In the genomic region with DNA sequence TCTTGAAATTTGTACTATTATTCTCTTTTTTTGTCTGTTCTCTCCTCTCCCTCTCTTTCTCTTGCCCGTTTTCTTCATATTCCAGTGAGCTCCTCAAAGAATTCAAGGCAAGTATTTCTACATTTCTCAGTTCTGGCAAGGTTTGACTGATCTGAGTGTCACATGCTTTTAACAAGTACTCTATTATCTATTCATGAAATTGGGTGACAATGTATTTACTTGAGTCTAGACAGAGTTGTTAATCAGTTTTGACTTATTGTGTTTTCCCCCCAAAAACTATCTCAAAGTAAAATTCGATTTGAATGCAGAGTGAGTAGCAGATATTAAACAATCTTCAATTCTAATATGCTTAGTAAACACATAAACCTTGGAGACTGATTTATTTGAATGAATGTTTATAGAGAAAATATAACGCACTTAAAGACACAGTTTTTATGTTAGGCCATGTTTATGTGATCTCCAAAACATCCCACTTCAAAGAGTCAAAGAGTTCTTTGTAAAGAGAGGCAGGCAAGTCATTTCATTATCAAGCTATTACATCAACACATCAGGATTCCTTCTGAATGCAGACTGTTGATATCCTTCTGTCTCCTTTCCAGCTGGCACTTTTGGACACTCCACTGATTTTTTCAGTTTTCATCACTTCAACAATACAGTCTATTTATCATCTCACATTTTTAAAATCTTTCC, we compare ENCODE assay signal across 21 cellular contexts.
"Had no signal": no experiment of that assay in that cellular context is flagged by ENCODE, and none has a peak within 500 bp of the region (broad histone marks: within the 10 kb centered on the region; RNA-seq: fewer than 3 reads in every experiment).

No MANE protein-coding gene starts in this region.

- DNase-seq: activated CD4-positive, alpha-beta memory T cell treated with anti-CD3 and anti-CD28 coated beads for 36 hours; activated CD4-positive, alpha-beta T cell treated with anti-CD3 and anti-CD28 coated beads for 48 hours; activated effector memory CD4-positive, alpha-beta T cell treated with Interleukin-2 at 50 U/mL for 16 hours; activated naive CD4-positive, alpha-beta T cell treated with anti-CD3 and anti-CD28 coated beads for 36 hours; activated naive CD8-positive, alpha-beta T cell treated with anti-CD3 and anti-CD28 coated beads, Interleukin-2, amount 10 ng/mL, durations not matched to agents 7 days and 5 days; activated T-cell treated with anti-CD3 and anti-CD28 coated beads, Interleukin-2, amount 50 U/mL, for 72 hours; amniotic stem cell; colonic mucosa; dorsolateral prefrontal cortex; esophagus squamous epithelium; kidney; lower lobe of right lung; pancreas; right lobe of liver; stomach; T-helper 17 cell; transverse colon had no signal

- H3K4me3 Mint-ChIP-seq: activated CD4-positive, alpha-beta memory T cell treated with anti-CD3 and anti-CD28 coated beads for 36 hours; activated naive CD4-positive, alpha-beta T cell treated with anti-CD3 and anti-CD28 coated beads for 36 hours; activated naive CD8-positive, alpha-beta T cell treated with anti-CD3 and anti-CD28 coated beads, Interleukin-2, amount 10 ng/mL, durations not matched to agents 7 days and 5 days; activated T-cell treated with anti-CD3 and anti-CD28 coated beads, Interleukin-2, amount 50 U/mL, for 72 hours; central memory CD8-positive, alpha-beta T cell; natural killer cell treated with Interleukin-12 subunit alpha and Interleukin-12 subunit beta and Interleukin-15 and Interleukin-18, amount 100 ng/mL, for 72 hours; stimulated activated memory B cell treated with anti-CD40 and anti-IgM and Interleukin-4, amounts not matched to agents 10 μg/mL and 1 μg/mL and 100 μg/mL, for 72 hours; T-helper 17 cell had no signal

- ATAC-seq: activated T-cell treated with anti-CD3 and anti-CD28 coated beads, Interleukin-2, amount 50 U/mL, for 72 hours; left lobe of liver; lower lobe of right lung; natural killer cell treated with Interleukin-12 subunit alpha and Interleukin-12 subunit beta and Interleukin-15 and Interleukin-18, amount 100 ng/mL, for 72 hours; pancreas; right lobe of liver; stimulated activated memory B cell treated with anti-CD40 and anti-IgM and Interleukin-4, amounts not matched to agents 10 μg/mL and 1 μg/mL and 100 μg/mL, for 72 hours; T-helper 17 cell had no signal

- H3K27ac Mint-ChIP-seq: activated CD4-positive, alpha-beta memory T cell treated with anti-CD3 and anti-CD28 coated beads for 36 hours; activated naive CD4-positive, alpha-beta T cell treated with anti-CD3 and anti-CD28 coated beads for 36 hours; activated naive CD8-positive, alpha-beta T cell treated with anti-CD3 and anti-CD28 coated beads, Interleukin-2, amount 10 ng/mL, durations not matched to agents 7 days and 5 days; activated T-cell treated with anti-CD3 and anti-CD28 coated beads, Interleukin-2, amount 50 U/mL, for 72 hours; natural killer cell treated with Interleukin-12 subunit alpha and Interleukin-12 subunit beta and Interleukin-15 and Interleukin-18, amount 100 ng/mL, for 72 hours; stimulated activated memory B cell treated with anti-CD40 and anti-IgM and Interleukin-4, amounts not matched to agents 10 μg/mL and 1 μg/mL and 100 μg/mL, for 72 hours; T-helper 17 cell had no signal

- H3K36me3 Mint-ChIP-seq: activated CD4-positive, alpha-beta memory T cell treated with anti-CD3 and anti-CD28 coated beads for 36 hours; activated naive CD8-positive, alpha-beta T cell treated with anti-CD3 and anti-CD28 coated beads, Interleukin-2, amount 10 ng/mL, durations not matched to agents 7 days and 5 days; natural killer cell treated with Interleukin-12 subunit alpha and Interleukin-12 subunit beta and Interleukin-15 and Interleukin-18, amount 100 ng/mL, for 72 hours; stimulated activated memory B cell treated with anti-CD40 and anti-IgM and Interleukin-4, amounts not matched to agents 10 μg/mL and 1 μg/mL and 100 μg/mL, for 72 hours had no signal

- H3K9me3 Mint-ChIP-seq: activated CD4-positive, alpha-beta memory T cell treated with anti-CD3 and anti-CD28 coated beads for 36 hours; activated naive CD4-positive, alpha-beta T cell treated with anti-CD3 and anti-CD28 coated beads for 36 hours; activated naive CD8-positive, alpha-beta T cell treated with anti-CD3 and anti-CD28 coated beads, Interleukin-2, amount 10 ng/mL, durations not matched to agents 7 days and 5 days had no signal

- H3K4me1 Mint-ChIP-seq: activated naive CD8-positive, alpha-beta T cell treated with anti-CD3 and anti-CD28 coated beads, Interleukin-2, amount 10 ng/mL, durations not matched to agents 7 days and 5 days; central memory CD8-positive, alpha-beta T cell; stimulated activated memory B cell treated with anti-CD40 and anti-IgM and Interleukin-4, amounts not matched to agents 10 μg/mL and 1 μg/mL and 100 μg/mL, for 72 hours; T-helper 17 cell had no signal

- H3K27me3 Mint-ChIP-seq: activated CD4-positive, alpha-beta memory T cell treated with anti-CD3 and anti-CD28 coated beads for 36 hours; activated naive CD8-positive, alpha-beta T cell treated with anti-CD3 and anti-CD28 coated beads, Interleukin-2, amount 10 ng/mL, durations not matched to agents 7 days and 5 days; central memory CD8-positive, alpha-beta T cell; natural killer cell treated with Interleukin-12 subunit alpha and Interleukin-12 subunit beta and Interleukin-15 and Interleukin-18, amount 100 ng/mL, for 72 hours; stimulated activated memory B cell treated with anti-CD40 and anti-IgM and Interleukin-4, amounts not matched to agents 10 μg/mL and 1 μg/mL and 100 μg/mL, for 72 hours; T-helper 17 cell had no signal
